ENCODE assay signal across 18 cellular contexts in genomic region chr3:190031887-190032752, GRCh38.
DNase-seq lines count a peak whose midpoint lies in the region; FAIRE-seq and TF ChIP-seq lines count a peak whose summit lies in the region.
"Had no signal": no experiment of that assay in that cellular context is flagged by ENCODE, and none has a peak within 500 bp of the region (broad histone marks: within the 10 kb centered on the region; RNA-seq: fewer than 3 reads in every experiment).

No MANE protein-coding gene starts in this region.

- no peak overlapping the region for H3K27ac Mint-ChIP-seq in astrocyte (ENCODE audit: unreplicated experiment)
- H3K27ac Mint-ChIP-seq in mesothelial cell of epicardium: peak overlapping the region; percentile 88
- H3K27ac Mint-ChIP-seq: activated CD4-positive, alpha-beta memory T cell treated with anti-CD3 and anti-CD28 coated beads for 36 hours; activated T-helper 1 cell treated with anti-CD3 and anti-CD28 coated beads, Interleukin-12 subunit alpha, Interleukin-12 subunit beta, Interleukin-2, Interleukin-4 antibody, amounts not matched to agents 30 ng/mL and 10 ng/mL and 1 ng/mL, durations not matched to agents 14 hours and 24 hours and 36 hours; immature natural killer cell; stimulated activated effector memory CD8-positive, alpha-beta T cell treated with anti-CD3 and anti-CD28 coated beads, Interleukin-12 subunit alpha, Interleukin-12 subunit beta, amount 100 ng/mL, for 72 hours had no signal

- H3K27me3 Mint-ChIP-seq in astrocyte (ENCODE audit: low read depth, unreplicated experiment) (no peaks in the 10 kb centered on the region), mesothelial cell of epicardium (ENCODE audit: low read depth) (no peaks in the 10 kb centered on the region)

- H3K4me3 Mint-ChIP-seq in astrocyte (ENCODE audit: unreplicated experiment): no peak overlapping the region
- H3K4me3 Mint-ChIP-seq in mesothelial cell of epicardium: no peak overlapping the region
- H3K4me3 Mint-ChIP-seq: activated CD4-positive, alpha-beta memory T cell treated with anti-CD3 and anti-CD28 coated beads for 36 hours; activated T-helper 1 cell treated with anti-CD3 and anti-CD28 coated beads, Interleukin-12 subunit alpha, Interleukin-12 subunit beta, Interleukin-2, Interleukin-4 antibody, amounts not matched to agents 30 ng/mL and 10 ng/mL and 1 ng/mL, durations not matched to agents 14 hours and 24 hours and 36 hours; immature natural killer cell; stimulated activated effector memory CD8-positive, alpha-beta T cell treated with anti-CD3 and anti-CD28 coated beads, Interleukin-12 subunit alpha, Interleukin-12 subunit beta, amount 100 ng/mL, for 72 hours had no signal

- no peak for DNase-seq in astrocyte (ENCODE audit: low read depth)
- DNase-seq in mesothelial cell of epicardium (ENCODE audit: low spot score in 2 of 2, unreplicated experiment in 2 of 2): no peak
- no peak for DNase-seq in dedifferentiated amniotic fluid mesenchymal stem cell (ENCODE audit: extremely low spot score)
- DNase-seq in NCI-H345 treated with DMSO at 0.1 percent for 48 hours (lab: John Stamatoyannopoulos, UW; ENCODE audit: unreplicated experiment): no peak
- no peak for DNase-seq in HuH-7 (ENCODE audit: low spot score)
- no peak for DNase-seq in G401 (ENCODE audit: low spot score)
- DNase-seq: activated CD4-positive, alpha-beta memory T cell treated with anti-CD3 and anti-CD28 coated beads for 36 hours; amniotic stem cell; COR-L47; immature natural killer cell; NCI-H510A; OCI-M1; small intestine; thyroid gland had no signal

- CTCF ChIA-PET in HEK293 (lab: Yijun Ruan, JAX): interaction anchor here (0.6 kb wide), 1 partner anchor 199 kb away, joined by 3 read pairs; no protein-coding TSS in a partner anchor

- H3K27ac ChIP-seq in ACC112 (ENCODE audit: low read depth, low read length) (peak overlapping the region; percentile 82), HEK293 (ENCODE audit: extremely low read depth, low read depth, low read length) (no peak overlapping the region), astrocyte (ENCODE audit: low read depth, low read length) (no peak overlapping the region)
- H3K27ac ChIP-seq: thyroid gland had no signal

- peak; percentile 62 for FAIRE-seq in astrocyte (lab: Jason Lieb, UNC)
- FAIRE-seq: small intestine had no signal

- TF ChIP-seq CTCF in HEK293 (tag by site-specific recombination; IDR thresholded peaks at IDR 0.05): no peak
- no peak for TF ChIP-seq CTCF in astrocyte (IDR thresholded peaks at IDR 0.05; ENCODE audit: insufficient read depth, low read depth, low read length)
- no peak for TF ChIP-seq CTCF in mesothelial cell of epicardium (IDR thresholded peaks at IDR 0.05; ENCODE audit: unreplicated experiment)

- POLR2A ChIA-PET in HEK293 (lab: Yijun Ruan, JAX): no interaction called here

- H3K79me2 ChIP-seq in ACC112 (ENCODE audit: control insufficient read depth, insufficient read depth, low read length, unreplicated experiment) (peaks cover 2% of the 10 kb centered on the region), astrocyte (ENCODE audit: insufficient read depth, low read length) (no peaks in the 10 kb centered on the region)

- H2AFZ ChIP-seq in ACC112 (ENCODE audit: low read length, unreplicated experiment): peak overlapping the region; percentile 1
- no peak overlapping the region for H2AFZ ChIP-seq in astrocyte (ENCODE audit: low read depth, low read length)

- peaks cover 17% of the 10 kb centered on the region for H3K4me1 ChIP-seq in ACC112 (ENCODE audit: control insufficient read depth, insufficient read depth, low read length, unreplicated experiment)
- no peaks in the 10 kb centered on the region for H3K4me1 ChIP-seq in HEK293 (ENCODE audit: control insufficient read depth, insufficient read depth, low read length)
- no peaks in the 10 kb centered on the region for H3K4me1 ChIP-seq in astrocyte (ENCODE audit: insufficient read depth, low read length)

- no peak overlapping the region for H3K9ac ChIP-seq in astrocyte (ENCODE audit: low read length)

- H3K4me1 Mint-ChIP-seq in astrocyte (ENCODE audit: low read depth, unreplicated experiment) (peaks cover 13% of the 10 kb centered on the region), mesothelial cell of epicardium (peaks cover 26% of the 10 kb centered on the region)
- H3K4me1 Mint-ChIP-seq: immature natural killer cell; stimulated activated effector memory CD8-positive, alpha-beta T cell treated with anti-CD3 and anti-CD28 coated beads, Interleukin-12 subunit alpha, Interleukin-12 subunit beta, amount 100 ng/mL, for 72 hours had no signal

- H3K9me3 Mint-ChIP-seq in astrocyte (ENCODE audit: unreplicated experiment) (no peaks in the 10 kb centered on the region), mesothelial cell of epicardium (peaks cover 5% of the 10 kb centered on the region)
- H3K9me3 Mint-ChIP-seq: activated CD4-positive, alpha-beta memory T cell treated with anti-CD3 and anti-CD28 coated beads for 36 hours; activated T-helper 1 cell treated with anti-CD3 and anti-CD28 coated beads, Interleukin-12 subunit alpha, Interleukin-12 subunit beta, Interleukin-2, Interleukin-4 antibody, amounts not matched to agents 30 ng/mL and 10 ng/mL and 1 ng/mL, durations not matched to agents 14 hours and 24 hours and 36 hours; stimulated activated effector memory CD8-positive, alpha-beta T cell treated with anti-CD3 and anti-CD28 coated beads, Interleukin-12 subunit alpha, Interleukin-12 subunit beta, amount 100 ng/mL, for 72 hours had no signal

- H3K36me3 Mint-ChIP-seq in astrocyte (ENCODE audit: low read depth, unreplicated experiment) (no peaks in the 10 kb centered on the region), mesothelial cell of epicardium (no peaks in the 10 kb centered on the region)
- H3K36me3 Mint-ChIP-seq: activated CD4-positive, alpha-beta memory T cell treated with anti-CD3 and anti-CD28 coated beads for 36 hours; immature natural killer cell; stimulated activated effector memory CD8-positive, alpha-beta T cell treated with anti-CD3 and anti-CD28 coated beads, Interleukin-12 subunit alpha, Interleukin-12 subunit beta, amount 100 ng/mL, for 72 hours had no signal

- no peaks in the 10 kb centered on the region for H4K20me1 ChIP-seq in astrocyte (ENCODE audit: insufficient read depth, low read length)

- in situ Hi-C loops in G401 (cut with HindIII; ENCODE audit: low sequenced_read_pairs): no loop called here

- H3K27me3 ChIP-seq in ACC112 (ENCODE audit: insufficient read depth, low read length): no peaks in the 10 kb centered on the region
- no peaks in the 10 kb centered on the region for H3K27me3 ChIP-seq in astrocyte (ENCODE audit: insufficient read depth, low read length)
- H3K27me3 ChIP-seq: thyroid gland had no signal

- H3K36me3 ChIP-seq in ACC112 (ENCODE audit: insufficient read depth, low read length) (0 out of 2 replicates have a peak, but pooled peaks cover 3% of the 10 kb centered on the region), HEK293 (ENCODE audit: control insufficient read depth in 2 of 2, insufficient read depth in 1 of 2, low read length in 2 of 2) (no peaks in the 10 kb centered on the region), astrocyte (ENCODE audit: insufficient read depth, low read length) (no peaks in the 10 kb centered on the region)
- H3K36me3 ChIP-seq: thyroid gland had no signal

- H3K4me2 ChIP-seq in astrocyte (ENCODE audit: low read length): peak overlapping the region; percentile 3

- H3K4me3 ChIP-seq in ACC112 (ENCODE audit: low read depth, low read length) (0 out of 2 replicates have a peak overlapping the region, but pooled peaks have one; percentile 10), HEK293 (ENCODE audit: low read depth, low read length) (no peak overlapping the region), astrocyte (ENCODE audit: insufficient read depth, low read depth, low read length) (no peak overlapping the region)
- H3K4me3 ChIP-seq: thyroid gland had no signal

- no peaks in the 10 kb centered on the region for H3K9me3 ChIP-seq in HEK293 (ENCODE audit: control insufficient read depth, insufficient read depth, low read depth, low read length)
- H3K9me3 ChIP-seq in astrocyte (ENCODE audit: insufficient read depth, low read depth, low read length): no peaks in the 10 kb centered on the region
- H3K9me3 ChIP-seq: thyroid gland had no signal

TF ChIP-seq in HEK293, 187 proteins besides CTCF, POLR2A, EP300 and RAD21 (continues in another document):
- TF ChIP-seq ZNF335 (tag by site-specific recombination; conservative IDR thresholded peaks at IDR 0.05): peak; percentile 39; the same call in 1 of the 2 replicates
- TF ChIP-seq, protein P1, sequence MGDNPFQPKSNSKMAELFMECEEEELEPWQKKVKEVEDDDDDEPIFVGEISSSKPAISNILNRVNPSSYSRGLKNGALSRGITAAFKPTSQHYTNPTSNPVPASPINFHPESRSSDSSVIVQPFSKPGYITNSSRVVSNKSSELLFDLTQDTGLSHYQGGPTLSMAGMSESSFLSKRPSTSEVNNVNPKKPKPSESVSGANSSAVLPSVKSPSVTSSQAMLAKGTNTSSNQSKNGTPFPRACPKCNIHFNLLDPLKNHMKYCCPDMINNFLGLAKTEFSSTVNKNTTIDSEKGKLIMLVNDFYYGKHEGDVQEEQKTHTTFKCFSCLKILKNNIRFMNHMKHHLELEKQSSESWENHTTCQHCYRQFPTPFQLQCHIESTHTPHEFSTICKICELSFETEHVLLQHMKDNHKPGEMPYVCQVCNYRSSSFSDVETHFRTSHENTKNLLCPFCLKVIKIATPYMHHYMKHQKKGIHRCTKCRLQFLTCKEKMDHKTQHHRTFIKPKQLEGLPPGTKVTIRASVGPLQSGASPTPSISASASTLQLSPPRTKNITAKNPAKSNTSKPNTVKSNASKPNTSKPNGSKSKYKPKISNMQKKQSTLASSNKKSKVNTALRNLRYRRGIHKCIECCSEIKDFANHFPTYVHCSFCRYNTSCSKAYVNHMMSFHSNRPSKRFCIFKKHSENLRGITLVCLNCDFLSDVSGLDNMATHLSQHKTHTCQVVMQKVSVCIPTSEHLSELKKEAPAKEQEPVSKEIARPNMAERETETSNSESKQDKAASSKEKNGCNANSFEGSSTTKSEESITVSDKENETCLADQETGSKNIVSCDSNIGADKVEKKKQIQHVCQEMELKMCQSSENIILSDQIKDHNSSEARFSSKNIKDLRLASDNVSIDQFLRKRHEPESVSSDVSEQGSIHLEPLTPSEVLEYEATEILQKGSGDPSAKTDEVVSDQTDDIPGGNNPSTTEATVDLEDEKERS (tag by site-specific recombination; IDR thresholded peaks at IDR 0.05): no peak
